Comparison of ENCODE assay signal across 8 cellular contexts in genomic region chr6:18264338-18265098, GRCh38. TPM values are rescaled to one million over a fixed set of nuclear protein-coding genes. Genes with fewer than 3 reads are reported as not detected.
DNase-seq lines count a peak whose midpoint lies in the region; ATAC-seq and TF ChIP-seq lines count a peak whose summit lies in the region.

DEK (minus strand) TSS chr6:18264530; CDS start chr6:18263987, 543 bp downstream.

- H3K36me3 Mint-ChIP-seq in activated T-cell treated with anti-CD3 and anti-CD28 coated beads, Interleukin-2, amount 50 U/mL, for 24 hours (ENCODE audit: low read depth), result peaks cover 50% of the 10 kb centered on the region

- H3K27ac Mint-ChIP-seq in activated T-cell treated with anti-CD3 and anti-CD28 coated beads, Interleukin-2, amount 50 U/mL, for 24 hours, result peak within 1 kb of the TSS; percentile 97

- H3K9me3 ChIP-seq in PC-9 (ENCODE audit: insufficient read depth, low read depth) (no peaks in the 10 kb centered on the region), muscle layer of colon (ENCODE audit: low read length) (no peaks in the 10 kb centered on the region)

- in situ Hi-C loops in KBM-7 (cut with MboI; ENCODE audit: low pct_unique_long_range_greater_than_20kb, low sequenced_read_pairs), result no loop called here

- H3K4me1 Mint-ChIP-seq in activated T-cell treated with anti-CD3 and anti-CD28 coated beads, Interleukin-2, amount 50 U/mL, for 24 hours (ENCODE audit: low read depth), result peaks cover 48% of the 10 kb centered on the region

- BruUV-seq in PC-9 (replicated peaks; lab: Mats Ljungman, UMichigan), result no TSS peak

- no peaks in the 10 kb centered on the region for H3K27me3 ChIP-seq in PC-9 (ENCODE audit: insufficient read depth, low read depth)
- no peaks in the 10 kb centered on the region for H3K27me3 ChIP-seq in muscle layer of colon (ENCODE audit: control insufficient read depth in 1 of 2, insufficient read depth in 2 of 2, low read length in 2 of 2)

- ATAC-seq in GM21576 (IDR thresholded peaks at IDR 0.05; ENCODE audit: unreplicated experiment) (peak; percentile 37), esophagus mucosa (peak; percentile 68)

- CTCF ChIA-PET in PC-9 (lab: Charles Lee), result no interaction called here

- H3K36me3 ChIP-seq in PC-9 (ENCODE audit: low read depth) (peaks cover 11% of the 10 kb centered on the region; the same call in 1 of the 2 replicates), muscle layer of colon (ENCODE audit: insufficient read depth, low read length) (peaks cover 4% of the 10 kb centered on the region)

- H3K4me3 ChIP-seq in PC-9 (peak within 1 kb of the TSS; percentile 97), muscle layer of colon (ENCODE audit: low read depth in 1 of 2, low read length in 2 of 2) (peak within 1 kb of the TSS; percentile 86 to 96)

- H4K20me1 ChIP-seq in PC-9 (ENCODE audit: insufficient read depth), result peaks cover 38% of the 10 kb centered on the region

- H3K4me1 ChIP-seq in PC-9 (replicated peaks; ENCODE audit: insufficient read depth) (peaks cover 40% of the 10 kb centered on the region), muscle layer of colon (ENCODE audit: insufficient read depth, low read length) (peaks cover 40% of the 10 kb centered on the region)

- H3K27ac ChIP-seq in PC-9 (peak within 1 kb of the TSS; percentile 73), muscle layer of colon (ENCODE audit: low read depth, low read length) (peak within 1 kb of the TSS; percentile 90)

- no peaks in the 10 kb centered on the region for H3K27me3 Mint-ChIP-seq in activated T-cell treated with anti-CD3 and anti-CD28 coated beads, Interleukin-2, amount 50 U/mL, for 24 hours

- H3K79me2 ChIP-seq in PC-9 (ENCODE audit: low read depth), result peaks cover 45% of the 10 kb centered on the region

- H2AFZ ChIP-seq in PC-9, result peak within 1 kb of the TSS; percentile 85

- H3K9me2 ChIP-seq in PC-9 (ENCODE audit: insufficient read depth), result no peaks in the 10 kb centered on the region

- peak; percentile 53; the same call in 1 of the 2 replicates for TF ChIP-seq CTCF in PC-9 (conservative IDR thresholded peaks at IDR 0.05)

- H3F3A ChIP-seq in PC-9 (ENCODE audit: insufficient read depth, low read depth), result peaks cover 23% of the 10 kb centered on the region; the same call in 1 of the 2 replicates

- POLR2A ChIA-PET in PC-9 (lab: Charles Lee; ENCODE audit: unreplicated experiment), result interaction anchor here (0.6 to 0.7 kb wide), 6 partner anchors 44 to 675 kb away, joined by 3 to 7 read pairs (median 4); partner anchors contain the start of gene RNF144B

- no peaks in the 10 kb centered on the region for H3K9me3 Mint-ChIP-seq in activated T-cell treated with anti-CD3 and anti-CD28 coated beads, Interleukin-2, amount 50 U/mL, for 24 hours

- H3K9ac ChIP-seq in muscle layer of colon (ENCODE audit: low read length), result peak within 1 kb of the TSS; percentile 78

- H3K4me3 Mint-ChIP-seq in activated T-cell treated with anti-CD3 and anti-CD28 coated beads, Interleukin-2, amount 50 U/mL, for 24 hours, result peak within 1 kb of the TSS; percentile 89

- peak within 1 kb of the TSS; percentile 96 for H3K4me2 ChIP-seq in PC-9

- intact Hi-C loops in PC-9 (cut with micrococcal nuclease; ENCODE audit: unreplicated experiment), result loop anchor here (1.0 to 5.0 kb wide), 6 partner anchors 42 to 240 kb away; partner anchors contain the start of genes KDM1B and TPMT

- DNase-seq in DMS153 (lab: John Stamatoyannopoulos, UW) (peak; percentile 72), KBM-7 (peak; percentile 78), PC-9 (peak; percentile 56 to 84)
- peak; percentile 91 for DNase-seq in activated T-cell treated with anti-CD3 and anti-CD28 coated beads, Interleukin-2, amount 50 U/mL, for 24 hours
- peak; percentile 75 to 80 for DNase-seq in stimulated activated CD8-positive, alpha-beta memory T cell treated with anti-CD3 and anti-CD28 coated beads, Interleukin-7, amount 100 ng/mL, for 1 hour (ENCODE audit: low read depth in 2 of 2)

RNA-seq across cellular contexts. Expression of gene DEK, which starts in this region (rescaled TPM):
- total RNA-seq in PC-9 (2021), result 192 and 260 TPM in 2 replicates
- 69.1 TPM for total RNA-seq in esophagus mucosa

Comparison
In these comparisons a context has a peak if more than half of its experiments do, and no peak if none do; other contexts are left out.
1. Peak in every context shown above with its lines: DNase-seq, ATAC-seq, H3K4me3 ChIP-seq and H3K27ac ChIP-seq.